In genomic region chr12:54217774-54218221, GRCh38 we compare ENCODE assay signal across 8 cellular contexts. TPM values are rescaled to one million over a fixed set of nuclear protein-coding genes. Genes with fewer than 3 reads are reported as not detected.
DNase-seq lines count a peak whose midpoint lies in the region; ATAC-seq and TF ChIP-seq lines count a peak whose summit lies in the region.

No MANE protein-coding gene starts in this region.

- H3K4me1 Mint-ChIP-seq in MCF 10A (ENCODE audit: insufficient read depth, unreplicated experiment) = peaks cover 18% of the 10 kb centered on the region
- H3K4me1 Mint-ChIP-seq in activated T-helper 17 cell treated with anti-CD3 and anti-CD28 coated beads, Interleukin-2, amount 50 U/mL, for 72 hours = peaks cover 13% of the 10 kb centered on the region

- peaks cover 7% of the 10 kb centered on the region for H3K36me3 Mint-ChIP-seq in MCF 10A (ENCODE audit: insufficient read depth, unreplicated experiment)
- no peaks in the 10 kb centered on the region for H3K36me3 Mint-ChIP-seq in activated T-helper 17 cell treated with anti-CD3 and anti-CD28 coated beads, Interleukin-2, amount 50 U/mL, for 72 hours (ENCODE audit: low read depth)

- CTCF ChIA-PET in MCF 10A (lab: Yijun Ruan, JAX) = interaction anchor here (0.6 to 3.8 kb wide), 13 partner anchors 10 to 471 kb away, joined by 3 to 23 read pairs (median 5); partner anchors contain the start of gene HOXC9

- H3K4me3 Mint-ChIP-seq in MCF 10A (ENCODE audit: unreplicated experiment) = no peak overlapping the region
- H3K4me3 Mint-ChIP-seq in activated T-helper 17 cell treated with anti-CD3 and anti-CD28 coated beads, Interleukin-2, amount 50 U/mL, for 72 hours = peak overlapping the region; percentile 94

- H3K27me3 ChIP-seq in breast epithelium = peaks cover 0 to 9% of the 10 kb centered on the region in 2 donors
- H3K27me3 ChIP-seq in iPS-15b (ENCODE audit: control insufficient read depth, insufficient read depth, low read length) = peaks cover 43% of the 10 kb centered on the region
- peaks cover 49 to 50% of the 10 kb centered on the region in 2 donors for H3K27me3 ChIP-seq in stomach smooth muscle (ENCODE audit: control insufficient read depth in 1 of 2, insufficient read depth in 2 of 2, low read length in 2 of 2)
- peaks cover 4 to 17% of the 10 kb centered on the region in 2 donors for H3K27me3 ChIP-seq in body of pancreas

- H3K9me3 Mint-ChIP-seq in MCF 10A (ENCODE audit: unreplicated experiment) = no peaks in the 10 kb centered on the region
- no peaks in the 10 kb centered on the region for H3K9me3 Mint-ChIP-seq in activated T-helper 17 cell treated with anti-CD3 and anti-CD28 coated beads, Interleukin-2, amount 50 U/mL, for 72 hours

- H3K9ac ChIP-seq in iPS-15b (ENCODE audit: low read depth, low read length) (no peak overlapping the region), stomach smooth muscle (ENCODE audit: low read length in 2 of 2) (no peak overlapping the region)

- WGBS in body of pancreas, 2 donors = 8 to 10% methylated on average over 28 to 39 of the region's 39 CpGs

- H3K4me1 ChIP-seq in breast epithelium = peaks cover 0 to 11% of the 10 kb centered on the region in 2 donors
- H3K4me1 ChIP-seq in iPS-15b (ENCODE audit: control insufficient read depth, insufficient read depth, low read length) = peaks cover 18% of the 10 kb centered on the region
- peaks cover 23% of the 10 kb centered on the region for H3K4me1 ChIP-seq in stomach smooth muscle (ENCODE audit: control insufficient read depth, insufficient read depth, low read length)
- H3K4me1 ChIP-seq in body of pancreas = peaks cover 35% of the 10 kb centered on the region

- intact Hi-C loops in breast epithelium (cut with DNase I; ENCODE audit: low total_unique reads) = loop anchor here (10.0 kb wide), 1 partner anchor 147 kb away; the partner anchor contains the start of gene GPR84
- intact Hi-C loops in MCF 10A (cut with micrococcal nuclease) = no loop called here
- intact Hi-C loops in body of pancreas (cut with DNase I) = no loop called here

- ATAC-seq in activated T-helper 17 cell treated with anti-CD3 and anti-CD28 coated beads, Interleukin-2, amount 50 U/mL, for 72 hours (replicated peaks) = no peak
- no peak for ATAC-seq in body of pancreas

- BruUV-seq in MCF 10A (replicated peaks; lab: Mats Ljungman, UMichigan) = no TSS peak

- H3K4me3 ChIP-seq in breast epithelium (peak overlapping the region in 2 of 3 donors; percentile 40 to 56), iPS-15b (ENCODE audit: low read depth, low read length) (peak overlapping the region; percentile 73), stomach smooth muscle (ENCODE audit: low read length in 2 of 2) (peak overlapping the region; percentile 6 to 69), body of pancreas (no peak overlapping the region)

- no peak for TF ChIP-seq CTCF in breast epithelium (IDR thresholded peaks at IDR 0.05)
- no peak for TF ChIP-seq CTCF in MCF 10A (IDR thresholded peaks at IDR 0.05; ENCODE audit: unreplicated experiment)
- no peak for TF ChIP-seq CTCF in body of pancreas (IDR thresholded peaks at IDR 0.05)

- POLR2A ChIA-PET in MCF 10A (lab: Yijun Ruan, JAX) = no interaction called here

- H3K36me3 ChIP-seq in breast epithelium = no peaks in the 10 kb centered on the region
- H3K36me3 ChIP-seq in iPS-15b (ENCODE audit: control insufficient read depth, insufficient read depth, low read length) = no peaks in the 10 kb centered on the region
- H3K36me3 ChIP-seq in stomach smooth muscle (ENCODE audit: control insufficient read depth in 2 of 2, insufficient read depth in 2 of 2, low read length in 2 of 2) = no peaks in the 10 kb centered on the region
- no peaks in the 10 kb centered on the region for H3K36me3 ChIP-seq in body of pancreas (replicated peaks in 1 of 2; ENCODE audit: insufficient read depth in 1 of 2, low read depth in 2 of 2)

- no peak overlapping the region for H3K27ac Mint-ChIP-seq in MCF 10A (ENCODE audit: low read depth, unreplicated experiment)
- H3K27ac Mint-ChIP-seq in activated T-helper 17 cell treated with anti-CD3 and anti-CD28 coated beads, Interleukin-2, amount 50 U/mL, for 72 hours = no peak overlapping the region

- no peaks in the 10 kb centered on the region for H3K27me3 Mint-ChIP-seq in MCF 10A (ENCODE audit: insufficient read depth, unreplicated experiment)
- H3K27me3 Mint-ChIP-seq in activated T-helper 17 cell treated with anti-CD3 and anti-CD28 coated beads, Interleukin-2, amount 50 U/mL, for 72 hours = no peaks in the 10 kb centered on the region

- no peak overlapping the region for H3K27ac ChIP-seq in breast epithelium
- H3K27ac ChIP-seq in stomach smooth muscle (ENCODE audit: low read length) = no peak overlapping the region
- H3K27ac ChIP-seq in body of pancreas = no peak overlapping the region

- DNase-seq in breast epithelium (ENCODE audit: low spot score in 2 of 2) = no peak
- no peak for DNase-seq in MCF 10A (ENCODE audit: unreplicated experiment)
- DNase-seq in body of pancreas = no peak
- no peak for DNase-seq in SHP77 treated with DMSO at 0.1 percent for 48 hours (lab: John Stamatoyannopoulos, UW)
- no peak for DNase-seq in HPDE6-E6E7 (ENCODE audit: extremely low spot score)

- H3K9me3 ChIP-seq in breast epithelium (no peaks in the 10 kb centered on the region), iPS-15b (ENCODE audit: control insufficient read depth, insufficient read depth, low read length) (no peaks in the 10 kb centered on the region), stomach smooth muscle (ENCODE audit: control insufficient read depth in 2 of 2, low read length in 2 of 2) (no peaks in the 10 kb centered on the region), body of pancreas (no peaks in the 10 kb centered on the region)

- no peak for TF ChIP-seq POLR2A in breast epithelium (IDR thresholded peaks at IDR 0.05)
- TF ChIP-seq POLR2A in body of pancreas (IDR thresholded peaks at IDR 0.05) = no peak

RNA-seq across cellular contexts. Expression of gene SMUG1, which starts 29.0 kb away (rescaled TPM):
- 10 to 100 TPM; 29.6 to 55.4 (median 46.4) TPM for total RNA-seq in breast epithelium
- total RNA-seq in MCF 10A (2022) = 42.6 and 52.8 TPM in 2 replicates
- 10 to 100 TPM; 24.2 to 28.7 TPM for total RNA-seq in activated T-helper 17 cell treated with anti-CD3 and anti-CD28 coated beads, Interleukin-2, amount 50 U/mL, for 72 hours
- 10 to 100 TPM; 20.8 to 34.5 TPM for total RNA-seq in body of pancreas

Comparison
In these comparisons a context has a peak if more than half of its experiments do, and no peak if none do; other contexts are left out.
1. H3K4me3 ChIP-seq: peak in breast epithelium (2 of 3), iPS-15b (single experiment) and stomach smooth muscle (2 of 2); none in body of pancreas (0 of 2).